Comparison of ENCODE assay signal across 28 cellular contexts in the genomic region with DNA sequence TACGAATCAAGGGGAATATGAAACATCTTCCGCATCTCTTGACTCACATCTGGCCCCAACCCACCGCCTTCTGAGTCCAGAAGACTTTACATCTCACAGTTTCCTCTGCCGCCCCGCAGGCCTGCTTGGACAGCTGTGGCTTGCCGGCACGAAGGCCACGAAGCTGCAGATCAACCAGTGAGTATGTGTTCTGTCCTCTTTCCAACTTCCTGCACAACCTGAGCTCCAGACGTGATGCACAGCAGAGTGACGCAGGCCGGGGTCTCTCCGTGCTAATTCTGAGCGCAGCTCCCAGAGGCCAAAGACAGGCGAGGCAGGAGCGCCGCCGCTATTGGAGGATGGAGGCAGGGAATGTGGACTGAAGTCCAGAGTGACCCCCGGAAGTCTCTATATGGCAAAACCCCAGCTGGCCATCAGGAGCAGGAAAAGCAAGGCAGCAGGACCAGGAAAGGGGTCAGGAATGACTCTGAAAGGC.
A peak's percentile ranks its signal among the peaks of the same experiment; 100 is the strongest.
DNase-seq lines count a peak whose midpoint lies in the region; ATAC-seq and TF ChIP-seq lines count a peak whose summit lies in the region.
"Had no signal": no experiment of that assay in that cellular context is flagged by ENCODE, and none has a peak within 500 bp of the region (broad histone marks: within the 10 kb centered on the region; RNA-seq: fewer than 3 reads in every experiment).

No MANE protein-coding gene starts in this region.

- no peak overlapping the region for H3K4me3 ChIP-seq in fibroblast of mammary gland (ENCODE audit: control insufficient read depth, low read depth, low read length)
- H3K4me3 ChIP-seq: body of pancreas, GM12878, lower lobe of right lung, psoas muscle, spleen had no signal

- no peak overlapping the region for H3K27ac ChIP-seq in caudate nucleus (ENCODE audit: low read depth, low read length)
- H3K27ac ChIP-seq: body of pancreas, foreskin keratinocyte, lower lobe of right lung, psoas muscle, WERI-Rb-1 had no signal

- DNase-seq in EL, result peak; percentile 21
- DNase-seq in fibroblast of mammary gland (ENCODE audit: low read depth), result peak; percentile 83
- DNase-seq in posterior vena cava (ENCODE audit: low spot score), result peak; percentile 77
- no peak for DNase-seq in caudate nucleus (lab: John Stamatoyannopoulos, UW)
- no peak for DNase-seq in globus pallidus (ENCODE audit: low spot score)
- DNase-seq: activated CD4-positive, alpha-beta T cell treated with anti-CD3 and anti-CD28 coated beads, Interleukin-2, amount 50 U/mL, for 1 hour; CD8-positive, alpha-beta memory T cell; DMS153; foreskin keratinocyte; GF-D8; islet precursor cell; lower lobe of right lung; MM.1S; NCI-H1436 treated with DMSO at 0.1 percent for 48 hours; NCI-H2171 treated with DMSO at 0.1 percent for 48 hours; NCI-H526; RPMI8226; SK-N-SH; spleen; stimulated activated CD4-positive, alpha-beta T cell treated with anti-CD3 and anti-CD28 coated beads, Interleukin-4, amount 100 ng/mL, for 24 hours; stimulated activated naive CD8-positive, alpha-beta T cell treated with anti-CD3 and anti-CD28 coated beads, Interleukin-15, Interleukin-2, amounts not matched to agents 100 U/mL and 50 U/mL, for 24 hours; WERI-Rb-1 had no signal

- ATAC-seq in GM21526 (IDR thresholded peaks at IDR 0.05; ENCODE audit: low FRiP score, unreplicated experiment) (no peak), GM18868 (IDR thresholded peaks at IDR 0.05; ENCODE audit: unreplicated experiment) (no peak)
- ATAC-seq: body of pancreas; foreskin keratinocyte; GM12878; lower lobe of right lung; psoas muscle; stimulated activated naive CD8-positive, alpha-beta T cell treated with anti-CD3 and anti-CD28 coated beads, Interleukin-15, Interleukin-2, amounts not matched to agents 100 U/mL and 50 U/mL, for 24 hours had no signal

- intact Hi-C loops in posterior vena cava (cut with DNase I), result no loop called here

- no peak for TF ChIP-seq CTCF in fibroblast of mammary gland (conservative IDR thresholded peaks at IDR 0.05; ENCODE audit: control insufficient read depth, insufficient read depth, low read depth, low read length)

TF ChIP-seq in PFSK-1, 5 proteins besides CTCF, POLR2A, EP300 and RAD21:
- TF ChIP-seq POLR2AphosphoS5 (IDR thresholded peaks at IDR 0.05; ENCODE audit: low read depth, low read length) (no peak), FOXP2 (optimal IDR thresholded peaks at IDR 0.05; ENCODE audit: borderline replicate concordance, extremely low read depth, extremely low read length, insufficient read depth) (peak; percentile 27), TAF1 (IDR thresholded peaks at IDR 0.05; ENCODE audit: borderline replicate concordance, insufficient read depth, low read length) (no peak), SIN3A (IDR thresholded peaks at IDR 0.05; ENCODE audit: borderline replicate concordance, insufficient read depth, low read length) (no peak)
- TF ChIP-seq, protein P1, sequence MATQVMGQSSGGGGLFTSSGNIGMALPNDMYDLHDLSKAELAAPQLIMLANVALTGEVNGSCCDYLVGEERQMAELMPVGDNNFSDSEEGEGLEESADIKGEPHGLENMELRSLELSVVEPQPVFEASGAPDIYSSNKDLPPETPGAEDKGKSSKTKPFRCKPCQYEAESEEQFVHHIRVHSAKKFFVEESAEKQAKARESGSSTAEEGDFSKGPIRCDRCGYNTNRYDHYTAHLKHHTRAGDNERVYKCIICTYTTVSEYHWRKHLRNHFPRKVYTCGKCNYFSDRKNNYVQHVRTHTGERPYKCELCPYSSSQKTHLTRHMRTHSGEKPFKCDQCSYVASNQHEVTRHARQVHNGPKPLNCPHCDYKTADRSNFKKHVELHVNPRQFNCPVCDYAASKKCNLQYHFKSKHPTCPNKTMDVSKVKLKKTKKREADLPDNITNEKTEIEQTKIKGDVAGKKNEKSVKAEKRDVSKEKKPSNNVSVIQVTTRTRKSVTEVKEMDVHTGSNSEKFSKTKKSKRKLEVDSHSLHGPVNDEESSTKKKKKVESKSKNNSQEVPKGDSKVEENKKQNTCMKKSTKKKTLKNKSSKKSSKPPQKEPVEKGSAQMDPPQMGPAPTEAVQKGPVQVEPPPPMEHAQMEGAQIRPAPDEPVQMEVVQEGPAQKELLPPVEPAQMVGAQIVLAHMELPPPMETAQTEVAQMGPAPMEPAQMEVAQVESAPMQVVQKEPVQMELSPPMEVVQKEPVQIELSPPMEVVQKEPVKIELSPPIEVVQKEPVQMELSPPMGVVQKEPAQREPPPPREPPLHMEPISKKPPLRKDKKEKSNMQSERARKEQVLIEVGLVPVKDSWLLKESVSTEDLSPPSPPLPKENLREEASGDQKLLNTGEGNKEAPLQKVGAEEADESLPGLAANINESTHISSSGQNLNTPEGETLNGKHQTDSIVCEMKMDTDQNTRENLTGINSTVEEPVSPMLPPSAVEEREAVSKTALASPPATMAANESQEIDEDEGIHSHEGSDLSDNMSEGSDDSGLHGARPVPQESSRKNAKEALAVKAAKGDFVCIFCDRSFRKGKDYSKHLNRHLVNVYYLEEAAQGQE (IDR thresholded peaks at IDR 0.05; ENCODE audit: insufficient read depth in 1 of 2, low read depth in 2 of 2, low read length in 2 of 2), result no peak

Comparison
In these comparisons a context has a peak if more than half of its experiments do, and no peak if none do; other contexts are left out.
1. DNase-seq: peak in EL (single experiment), fibroblast of mammary gland (single experiment) and posterior vena cava (single experiment); none in caudate nucleus (0 of 61) and globus pallidus (single experiment).